In genomic region chr1:157137051-157137772, GRCh38 we compare ENCODE assay signal across 1 cellular context.
A peak's percentile ranks its signal among the peaks of the same experiment; 100 is the strongest.
TF ChIP-seq lines count a peak whose summit lies in the region.

No MANE protein-coding gene starts in this region.

TF ChIP-seq in K562, 482 proteins besides CTCF, POLR2A, EP300 and RAD21 (continued from another document):
- TF ChIP-seq MLLT1 (IDR thresholded peaks at IDR 0.05) (no peak), OTX1 (CRISPR knock-in tag; IDR thresholded peaks at IDR 0.05) (no peak), TOE1 (IDR thresholded peaks at IDR 0.05; ENCODE audit: borderline replicate concordance) (no peak), TOE1 (CRISPR knock-in tag; IDR thresholded peaks at IDR 0.05; ENCODE audit: borderline replicate concordance, low read depth) (no peak), ZBTB17 (CRISPR knock-in tag; IDR thresholded peaks at IDR 0.05) (no peak), ZNF445 (CRISPR knock-in tag; IDR thresholded peaks at IDR 0.05; ENCODE audit: low read depth) (no peak), DNMT1 (IDR thresholded peaks at IDR 0.05) (no peak), CHD4 (IDR thresholded peaks at IDR 0.05; ENCODE audit: insufficient read depth, insufficient replicate concordance, low read depth, low read length, poor library complexity, severe bottlenecking) (no peak), TGIF2 (CRISPR knock-in tag; IDR thresholded peaks at IDR 0.05) (no peak), ARID1B (IDR thresholded peaks at IDR 0.05) (peak; percentile 35), CBX1 (IDR thresholded peaks at IDR 0.05; ENCODE audit: low read depth) (no peak), PHB2 (IDR thresholded peaks at IDR 0.05; ENCODE audit: low read depth) (no peak), WHSC1 (IDR thresholded peaks at IDR 0.05; ENCODE audit: low read length) (no peak), ZFX (CRISPR knock-in tag; IDR thresholded peaks at IDR 0.05) (no peak), MCM2 (IDR thresholded peaks at IDR 0.05; ENCODE audit: low read depth) (no peak), KAT2B (IDR thresholded peaks at IDR 0.05; ENCODE audit: low read depth, low read length) (no peak), ETV5 (CRISPR knock-in tag; IDR thresholded peaks at IDR 0.05; ENCODE audit: low read depth) (no peak), ZNF23 (CRISPR knock-in tag; IDR thresholded peaks at IDR 0.05) (no peak)
